In genomic region chr7:21526007-21526406, GRCh38 we compare ENCODE assay signal across 1 cellular context.
TF ChIP-seq lines count a peak whose summit lies in the region.

No MANE protein-coding gene starts in this region.

TF ChIP-seq in Ishikawa, 13 proteins besides CTCF, POLR2A, EP300 and RAD21 (continued from another document):
- no peak for TF ChIP-seq REST (IDR thresholded peaks at IDR 0.05; ENCODE audit: low read depth)
- TF ChIP-seq TEAD4 (IDR thresholded peaks at IDR 0.05), result no peak
- no peak for TF ChIP-seq TCF12 (IDR thresholded peaks at IDR 0.05; ENCODE audit: low read depth)
TF ChIP-seq in Ishikawa: peak in this region for 0.
